Comparison of ENCODE assay signal across 29 cellular contexts in genomic region chr4:167143018-167143417, GRCh38.
"Had no signal": no experiment of that assay in that cellular context is flagged by ENCODE, and none has a peak within 500 bp of the region (broad histone marks: within the 10 kb centered on the region; RNA-seq: fewer than 3 reads in every experiment).

No MANE protein-coding gene starts in this region.

- H3K4me1 ChIP-seq: colonic mucosa, esophagus muscularis mucosa, esophagus squamous epithelium, foreskin keratinocyte, gastrocnemius medialis, gastroesophageal sphincter, heart left ventricle, heart right ventricle had no signal

- DNase-seq: colonic mucosa; cortex of kidney; dermis blood vessel endothelial cell; dorsolateral prefrontal cortex; effector CD4-positive, alpha-beta T cell; effector CD8-positive, alpha-beta T cell; effector memory CD4-positive, alpha-beta T cell; effector memory CD8-positive, alpha-beta T cell; endodermal cell; erythroblast; esophagus squamous epithelium; foreskin fibroblast; foreskin keratinocyte; foreskin melanocyte; gastrocnemius medialis; glutamatergic neuron; head of caudate nucleus; heart left ventricle; heart right ventricle had no signal

- H3K27ac ChIP-seq: colonic mucosa, coronary artery, epithelial cell of prostate, esophagus muscularis mucosa, esophagus squamous epithelium, foreskin keratinocyte, gastrocnemius medialis, gastroesophageal sphincter, heart left ventricle, heart right ventricle had no signal

- H3K9me3 Mint-ChIP-seq: endodermal cell had no signal

- H3K27me3 Mint-ChIP-seq: dendritic cell treated with granulocyte-macrophage colony-stimulating factor and Interleukin-4, amounts not matched to agents 40 ng/mL and 50 ng/mL, for 4 days; effector memory CD8-positive, alpha-beta T cell had no signal

- H3K36me3 ChIP-seq: colonic mucosa, esophagus muscularis mucosa, esophagus squamous epithelium, gastrocnemius medialis, gastroesophageal sphincter, heart left ventricle, heart right ventricle had no signal

- H3K9me3 ChIP-seq: colonic mucosa, esophagus muscularis mucosa, esophagus squamous epithelium, gastrocnemius medialis, gastroesophageal sphincter had no signal

- H3K4me3 ChIP-seq: colonic mucosa, coronary artery, dorsolateral prefrontal cortex, esophagus muscularis mucosa, esophagus squamous epithelium, gastrocnemius medialis, gastroesophageal sphincter, heart left ventricle, heart right ventricle had no signal

- H3K4me3 Mint-ChIP-seq: dendritic cell treated with granulocyte-macrophage colony-stimulating factor and Interleukin-4, amounts not matched to agents 40 ng/mL and 50 ng/mL, for 4 days; effector memory CD8-positive, alpha-beta T cell; endodermal cell had no signal

- H3K27ac Mint-ChIP-seq: dendritic cell treated with granulocyte-macrophage colony-stimulating factor and Interleukin-4, amounts not matched to agents 40 ng/mL and 50 ng/mL, for 4 days; effector memory CD8-positive, alpha-beta T cell; endodermal cell had no signal

- FAIRE-seq: colon, endometrium, endothelial cell of umbilical vein, frontal cortex had no signal

- H3K27me3 ChIP-seq: colonic mucosa, dorsolateral prefrontal cortex, esophagus muscularis mucosa, esophagus squamous epithelium, foreskin keratinocyte, gastrocnemius medialis, gastroesophageal sphincter, heart left ventricle, heart right ventricle had no signal

- ATAC-seq: effector memory CD8-positive, alpha-beta T cell; esophagus mucosa; foreskin keratinocyte; gastrocnemius medialis; gastroesophageal sphincter; heart left ventricle; heart right ventricle had no signal
